ENCODE assay signal across 8 cellular contexts in genomic region chr11:2901854-2902783, GRCh38. TPM values are rescaled to one million over a fixed set of nuclear protein-coding genes. Genes with fewer than 3 reads are reported as not detected.
DNase-seq lines count a peak whose midpoint lies in the region; ATAC-seq and TF ChIP-seq lines count a peak whose summit lies in the region.

No MANE protein-coding gene starts in this region.

- no peak for TF ChIP-seq CTCF in fibroblast of lung (conservative IDR thresholded peaks at IDR 0.05 in 1 of 2, IDR thresholded peaks at IDR 0.05 in 1 of 2; ENCODE audit: low read depth in 1 of 2, low read length in 2 of 2)

- peak; percentile 65 for DNase-seq in DMS114 treated with DMSO at 0.1 percent for 48 hours (lab: John Stamatoyannopoulos, UW; ENCODE audit: unreplicated experiment)
- DNase-seq in HuH-7 (ENCODE audit: low spot score) = peak; percentile 99
- DNase-seq in activated T-cell treated with anti-CD3 and anti-CD28 coated beads, Interleukin-2, amount 50 U/mL, for 72 hours = peak; percentile 97 to 98
- peak; percentile 87 to 88 for DNase-seq in fibroblast of lung (ENCODE audit: low read depth in 2 of 2)
- peak; percentile 97 for DNase-seq in natural killer cell treated with Interleukin-12 subunit alpha and Interleukin-12 subunit beta and Interleukin-15 and Interleukin-18, amount 100 ng/mL, for 72 hours (ENCODE audit: low spot score)
- peak; percentile 95 for DNase-seq in stimulated activated naive CD4-positive, alpha-beta T cell treated with Interleukin-2 at 50 U/mL for 16 hours (lab: John Stamatoyannopoulos, UW)

- H2AFZ ChIP-seq in fibroblast of lung (ENCODE audit: low read length) = peak overlapping the region; percentile 47

- H3K9me3 ChIP-seq in fibroblast of lung (ENCODE audit: control insufficient read depth, insufficient read depth, low read depth, low read length) = no peaks in the 10 kb centered on the region

- no peaks in the 10 kb centered on the region for H4K20me1 ChIP-seq in fibroblast of lung (ENCODE audit: control insufficient read depth, extremely low read depth, insufficient read depth, low read length)

- H3K4me3 ChIP-seq in fibroblast of lung (replicated peaks in 1 of 4; ENCODE audit: control extremely low read depth in 1 of 4, insufficient read depth in 1 of 4, low read depth in 3 of 4, low read length in 4 of 4) = peak overlapping the region; percentile 49 to 78 (median 64)

- H3K9ac ChIP-seq in fibroblast of lung (ENCODE audit: insufficient read depth, low read length) = peak overlapping the region; percentile 75

- H3K9me3 Mint-ChIP-seq in activated T-cell treated with anti-CD3 and anti-CD28 coated beads, Interleukin-2, amount 50 U/mL, for 72 hours = no peaks in the 10 kb centered on the region
- H3K9me3 Mint-ChIP-seq in natural killer cell treated with Interleukin-12 subunit alpha and Interleukin-12 subunit beta and Interleukin-15 and Interleukin-18, amount 100 ng/mL, for 72 hours = no peaks in the 10 kb centered on the region

- H3K4me1 ChIP-seq in fibroblast of lung (ENCODE audit: control insufficient read depth, extremely low read depth, insufficient read depth, low read length) = peaks cover 16% of the 10 kb centered on the region

- no peak overlapping the region for H3K27ac Mint-ChIP-seq in activated T-cell treated with anti-CD3 and anti-CD28 coated beads, Interleukin-2, amount 50 U/mL, for 72 hours
- peak overlapping the region in 1 of 2 donors; percentile 14 for H3K27ac Mint-ChIP-seq in natural killer cell treated with Interleukin-12 subunit alpha and Interleukin-12 subunit beta and Interleukin-15 and Interleukin-18, amount 100 ng/mL, for 72 hours

- no peaks in the 10 kb centered on the region for H3K27me3 Mint-ChIP-seq in activated T-cell treated with anti-CD3 and anti-CD28 coated beads, Interleukin-2, amount 50 U/mL, for 72 hours (ENCODE audit: low read depth)
- H3K27me3 Mint-ChIP-seq in natural killer cell treated with Interleukin-12 subunit alpha and Interleukin-12 subunit beta and Interleukin-15 and Interleukin-18, amount 100 ng/mL, for 72 hours = no peaks in the 10 kb centered on the region

- no peaks in the 10 kb centered on the region for H3K36me3 ChIP-seq in fibroblast of lung (ENCODE audit: control insufficient read depth, insufficient read depth, low read length)

- peaks cover 42% of the 10 kb centered on the region for H3K4me1 Mint-ChIP-seq in activated T-cell treated with anti-CD3 and anti-CD28 coated beads, Interleukin-2, amount 50 U/mL, for 72 hours (ENCODE audit: low read depth)
- peaks cover 44 to 45% of the 10 kb centered on the region in 2 donors for H3K4me1 Mint-ChIP-seq in natural killer cell treated with Interleukin-12 subunit alpha and Interleukin-12 subunit beta and Interleukin-15 and Interleukin-18, amount 100 ng/mL, for 72 hours (ENCODE audit: low read depth in 2 of 2)

- peak overlapping the region; percentile 73 for H3K27ac ChIP-seq in fibroblast of lung (ENCODE audit: insufficient read depth, low read length)

- peak; percentile 94 for ATAC-seq in GM21526 (IDR thresholded peaks at IDR 0.05; ENCODE audit: low FRiP score, unreplicated experiment)
- ATAC-seq in activated T-cell treated with anti-CD3 and anti-CD28 coated beads, Interleukin-2, amount 50 U/mL, for 72 hours (replicated peaks in 1 of 2) = peak; percentile 95 to 96
- ATAC-seq in natural killer cell treated with Interleukin-12 subunit alpha and Interleukin-12 subunit beta and Interleukin-15 and Interleukin-18, amount 100 ng/mL, for 72 hours = peak; percentile 95 to 96

- peaks cover 7 to 8% of the 10 kb centered on the region in 2 donors for H3K36me3 Mint-ChIP-seq in activated T-cell treated with anti-CD3 and anti-CD28 coated beads, Interleukin-2, amount 50 U/mL, for 72 hours (ENCODE audit: insufficient read depth in 2 of 2)
- no peaks in the 10 kb centered on the region for H3K36me3 Mint-ChIP-seq in natural killer cell treated with Interleukin-12 subunit alpha and Interleukin-12 subunit beta and Interleukin-15 and Interleukin-18, amount 100 ng/mL, for 72 hours

- H3K79me2 ChIP-seq in fibroblast of lung (ENCODE audit: control insufficient read depth, insufficient read depth, low read length) = no peaks in the 10 kb centered on the region

- H3K4me2 ChIP-seq in fibroblast of lung (ENCODE audit: extremely low read depth, insufficient read depth, low read length) = peak overlapping the region; percentile 75

- peak overlapping the region; percentile 63 to 77 for H3K4me3 Mint-ChIP-seq in activated T-cell treated with anti-CD3 and anti-CD28 coated beads, Interleukin-2, amount 50 U/mL, for 72 hours
- H3K4me3 Mint-ChIP-seq in natural killer cell treated with Interleukin-12 subunit alpha and Interleukin-12 subunit beta and Interleukin-15 and Interleukin-18, amount 100 ng/mL, for 72 hours = peak overlapping the region; percentile 62

- no peaks in the 10 kb centered on the region for H3K27me3 ChIP-seq in fibroblast of lung (ENCODE audit: control insufficient read depth, insufficient read depth, low read length)

TF ChIP-seq in PFSK-1, 5 proteins besides CTCF, POLR2A, EP300 and RAD21:
- TF ChIP-seq REST (IDR thresholded peaks at IDR 0.05; ENCODE audit: insufficient read depth in 1 of 2, low read depth in 2 of 2, low read length in 2 of 2) = no peak
- TF ChIP-seq TAF1 (IDR thresholded peaks at IDR 0.05; ENCODE audit: borderline replicate concordance, insufficient read depth, low read length) = no peak
- TF ChIP-seq FOXP2 (optimal IDR thresholded peaks at IDR 0.05; ENCODE audit: borderline replicate concordance, extremely low read depth, extremely low read length, insufficient read depth) = no peak
- TF ChIP-seq POLR2AphosphoS5 (IDR thresholded peaks at IDR 0.05; ENCODE audit: low read depth, low read length) = peak; percentile 43; the same call in 1 of the 2 replicates

RNA-seq across cellular contexts. Expression of gene CDKN1C, which starts 16.5 kb away (rescaled TPM):
- polyA plus RNA-seq in PFSK-1 (2012; ENCODE audit: insufficient read length, low read depth) = 70.8 TPM
- 1 to 10 TPM; 1.5 to 2.6 TPM for total RNA-seq in activated T-cell treated with anti-CD3 and anti-CD28 coated beads, Interleukin-2, amount 50 U/mL, for 72 hours
- total RNA-seq in fibroblast of lung = 31.1 and 31.5 TPM in 2 replicates
- polyA plus RNA-seq in fibroblast of lung = 5.2 and 8.6 TPM in 2 replicates
- polyA plus RNA-seq in fibroblast of lung (2012) = 9.0 and 12.6 TPM in 2 replicates
- 1.1 and 2.5 TPM in 2 replicates for polyA minus RNA-seq in fibroblast of lung (ENCODE audit: low replicate concordance)
- total RNA-seq in natural killer cell treated with Interleukin-12 subunit alpha and Interleukin-12 subunit beta and Interleukin-15 and Interleukin-18, amount 100 ng/mL, for 72 hours = 1 to 10 TPM; 1.2 to 2.0 TPM

RNA-seq across cellular contexts. Expression of gene PHLDA2, which starts 27.1 kb away (rescaled TPM):
- 318 TPM for polyA plus RNA-seq in PFSK-1 (2012; ENCODE audit: insufficient read length, low read depth)
- total RNA-seq in activated T-cell treated with anti-CD3 and anti-CD28 coated beads, Interleukin-2, amount 50 U/mL, for 72 hours = 10 to 100 TPM in 1 of 2 donors, 1 to 10 TPM in 1; 3.4 to 12.3 TPM
- total RNA-seq in fibroblast of lung = 4.1 and 6.8 TPM in 2 replicates
- 16.2 and 20.5 TPM in 2 replicates for polyA plus RNA-seq in fibroblast of lung
- polyA plus RNA-seq in fibroblast of lung (2012) = 108 and 155 TPM in 2 replicates
- 13.6 and 18.5 TPM in 2 replicates for polyA minus RNA-seq in fibroblast of lung (ENCODE audit: low replicate concordance)
- 1 to 10 TPM; 3.0 to 4.5 TPM for total RNA-seq in natural killer cell treated with Interleukin-12 subunit alpha and Interleukin-12 subunit beta and Interleukin-15 and Interleukin-18, amount 100 ng/mL, for 72 hours

Comparison
In these comparisons a context has a peak if more than half of its experiments do, and no peak if none do; other contexts are left out.
1. Peak in every context shown above with its lines: DNase-seq, ATAC-seq, H3K4me3 ChIP-seq and H3K27ac ChIP-seq.